In genomic region chr11:61731211-61731955, GRCh38 we compare ENCODE assay signal across 18 cellular contexts.
"Had no signal": no experiment of that assay in that cellular context is flagged by ENCODE, and none has a peak within 500 bp of the region (broad histone marks: within the 10 kb centered on the region; RNA-seq: fewer than 3 reads in every experiment).

No MANE protein-coding gene starts in this region.

- H3K27me3 ChIP-seq: adrenal gland, heart right ventricle, neural progenitor cell, tibial artery had no signal

- H3K27me3 Mint-ChIP-seq: activated naive CD4-positive, alpha-beta T cell treated with anti-CD3 and anti-CD28 coated beads, Interleukin-2, amount 50 U/mL, for 24 hours had no signal

- H3K4me1 ChIP-seq: neural progenitor cell had no signal

- H3K27ac Mint-ChIP-seq: activated naive CD4-positive, alpha-beta T cell treated with anti-CD3 and anti-CD28 coated beads, Interleukin-2, amount 50 U/mL, for 24 hours; neural progenitor cell; T-helper 1 cell treated with Interleukin-12 subunit alpha and Interleukin-12 subunit beta and Interleukin-4 antibody, amounts not matched to agents 30 μg/mL and 1 μg/mL, for 36 hours had no signal

- ATAC-seq: activated CD4-positive, CD25-positive, alpha-beta regulatory T cell treated with anti-CD3 and anti-CD28 coated beads, Interleukin-2, amount 50 U/mL, for 24 hours; activated T-cell treated with anti-CD3 and anti-CD28 coated beads, Interleukin-2, amount 50 U/mL, for 4 hours; esophagus mucosa; heart right ventricle had no signal

- H3K36me3 ChIP-seq: adrenal gland, neural progenitor cell had no signal

- H3K4me2 ChIP-seq: neural progenitor cell had no signal

- H3K4me3 ChIP-seq: adrenal gland, heart right ventricle, left ventricle myocardium inferior, neural progenitor cell, tibial artery had no signal

- H3K27ac ChIP-seq: adrenal gland, left ventricle myocardium inferior, neural progenitor cell had no signal

- H3K9me3 ChIP-seq: adrenal gland, heart right ventricle, left ventricle myocardium inferior, tibial artery had no signal

- H3K36me3 Mint-ChIP-seq: activated naive CD4-positive, alpha-beta T cell treated with anti-CD3 and anti-CD28 coated beads, Interleukin-2, amount 50 U/mL, for 24 hours; naive B cell had no signal

- DNase-seq: activated CD4-positive, alpha-beta T cell treated with anti-CD3 and anti-CD28 coated beads, Interleukin-2, amount 50 U/mL, for 1 hour; activated CD8-positive, alpha-beta memory T cell treated with anti-CD3 and anti-CD28 coated beads, Interleukin-2, amount 50 U/mL, for 4 hours; activated T-cell treated with anti-CD3 and anti-CD28 coated beads, Interleukin-2, amount 50 U/mL, for 4 hours; adrenal gland; heart right ventricle; left ventricle myocardium inferior; mammary epithelial cell; naive B cell; stimulated activated CD4-positive, alpha-beta T cell treated with anti-CD3 and anti-CD28 coated beads, Interleukin-12 subunit alpha, Interleukin-12 subunit beta, amount 100 ng/mL, for 4 hours; stimulated activated CD4-positive, alpha-beta T cell treated with anti-CD3 and anti-CD28 coated beads, Interleukin-1b, Interleukin-23, amount 100 ng/mL, for 48 hours; stimulated activated CD8-positive, alpha-beta memory T cell treated with anti-CD3 and anti-CD28 coated beads, Interleukin-4, amount 100 ng/mL, for 48 hours; stimulated activated naive CD4-positive, alpha-beta T cell; tibial artery had no signal

- H3K4me3 Mint-ChIP-seq: activated naive CD4-positive, alpha-beta T cell treated with anti-CD3 and anti-CD28 coated beads, Interleukin-2, amount 50 U/mL, for 24 hours; activated T-cell treated with anti-CD3 and anti-CD28 coated beads, Interleukin-2, amount 50 U/mL, for 4 hours; naive B cell; neural progenitor cell; T-helper 1 cell treated with Interleukin-12 subunit alpha and Interleukin-12 subunit beta and Interleukin-4 antibody, amounts not matched to agents 30 μg/mL and 1 μg/mL, for 36 hours had no signal

- H3K9me3 Mint-ChIP-seq: activated naive CD4-positive, alpha-beta T cell treated with anti-CD3 and anti-CD28 coated beads, Interleukin-2, amount 50 U/mL, for 24 hours; activated T-cell treated with anti-CD3 and anti-CD28 coated beads, Interleukin-2, amount 50 U/mL, for 4 hours; neural progenitor cell; T-helper 1 cell treated with Interleukin-12 subunit alpha and Interleukin-12 subunit beta and Interleukin-4 antibody, amounts not matched to agents 30 μg/mL and 1 μg/mL, for 36 hours had no signal

- H2AFZ ChIP-seq: neural progenitor cell had no signal
